8 cellular contexts compared by ENCODE assay signal in the genomic region with DNA sequence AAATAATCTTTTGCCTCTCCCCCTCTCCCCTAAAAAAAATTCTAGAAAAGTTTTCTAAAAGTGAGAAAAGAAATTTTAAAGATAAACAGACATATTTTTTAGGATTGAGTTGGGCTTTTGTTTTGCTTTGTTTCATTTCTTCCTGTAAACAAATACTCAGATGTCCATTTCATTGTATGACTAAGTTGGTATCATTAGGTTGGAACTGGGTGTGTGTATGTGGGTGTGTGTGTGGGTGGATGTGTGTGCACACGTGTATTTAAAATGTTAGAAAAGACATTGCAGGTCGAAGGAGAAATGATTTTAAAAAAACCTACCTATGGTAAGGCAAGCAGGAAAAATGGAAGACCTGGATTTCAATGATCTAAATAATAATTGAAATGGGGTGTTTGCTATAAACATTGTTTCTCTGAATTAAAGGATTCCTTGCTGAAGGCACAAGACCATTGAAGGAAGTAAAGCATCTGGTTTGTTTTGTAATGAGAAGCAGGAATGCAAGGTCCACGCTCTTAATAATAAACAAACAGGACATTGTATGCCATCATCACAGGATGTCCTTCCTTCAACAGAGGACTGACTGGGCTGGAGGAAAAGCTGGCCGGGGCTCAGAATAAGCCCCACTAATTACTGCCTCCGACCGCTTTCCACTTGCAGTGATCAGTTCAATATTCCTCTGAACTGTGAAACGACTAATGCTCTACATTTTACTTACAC. TPM values are rescaled to one million over a fixed set of nuclear protein-coding genes. Genes with fewer than 3 reads are reported as not detected.
A peak's percentile ranks its signal among the peaks of the same experiment; 100 is the strongest.
DNase-seq lines count a peak whose midpoint lies in the region; ATAC-seq and TF ChIP-seq lines count a peak whose summit lies in the region.

No MANE protein-coding gene starts in this region.

- H3K36me3 ChIP-seq in ACC112 (ENCODE audit: insufficient read depth, low read length) (no peaks in the 10 kb centered on the region), HCT116 (ENCODE audit: control insufficient read depth in 1 of 2, insufficient read depth in 2 of 2, low read length in 2 of 2) (no peaks in the 10 kb centered on the region), ascending aorta (no peaks in the 10 kb centered on the region)

- H3K4me1 ChIP-seq in ACC112 (ENCODE audit: control insufficient read depth, insufficient read depth, low read length, unreplicated experiment) (peaks cover 47% of the 10 kb centered on the region), HCT116 (ENCODE audit: control insufficient read depth in 1 of 2, insufficient read depth in 2 of 2, low read length in 2 of 2) (peaks cover 17 to 31% of the 10 kb centered on the region in 2 experiments), ascending aorta (peaks cover 3 to 6% of the 10 kb centered on the region in 2 donors)

- peak; percentile 8; the same call in 1 of the 2 replicates for ATAC-seq in HCT116
- peak; percentile 11 for ATAC-seq in left colon
- no peak for ATAC-seq in HG03342 (IDR thresholded peaks at IDR 0.05; ENCODE audit: unreplicated experiment)
- ATAC-seq in GM18907 (IDR thresholded peaks at IDR 0.05; ENCODE audit: unreplicated experiment), result no peak

- H3K9me2 ChIP-seq in HCT116 (ENCODE audit: insufficient read depth), result no peaks in the 10 kb centered on the region

- no TSS peak for BruUV-seq in HCT116 (replicated peaks; lab: Mats Ljungman, UMichigan)

- H3K79me2 ChIP-seq in ACC112 (ENCODE audit: control insufficient read depth, insufficient read depth, low read length, unreplicated experiment) (no peaks in the 10 kb centered on the region), HCT116 (ENCODE audit: insufficient read depth, low read length) (no peaks in the 10 kb centered on the region)

- TF ChIP-seq CTCF in HCT116 (IDR thresholded peaks at IDR 0.05 in 2 of 3, conservative IDR thresholded peaks at IDR 0.05 in 1 of 3; ENCODE audit: borderline replicate concordance in 1 of 3, insufficient read depth in 1 of 3, low read depth in 2 of 3, low read length in 2 of 3) (no peak), ascending aorta (IDR thresholded peaks at IDR 0.05) (no peak)

- no peaks in the 10 kb centered on the region for H3K27me3 ChIP-seq in ACC112 (ENCODE audit: insufficient read depth, low read length)
- H3K27me3 ChIP-seq in HCT116 (ENCODE audit: insufficient read depth, low read length), result no peaks in the 10 kb centered on the region
- H3K27me3 ChIP-seq in ascending aorta, result no peaks in the 10 kb centered on the region

- no peaks in the 10 kb centered on the region for H4K20me1 ChIP-seq in HCT116 (ENCODE audit: insufficient read depth)

- CTCF ChIA-PET in HCT116 (lab: Charles Lee), result interaction anchor here (1.0 to 2.4 kb wide), 6 partner anchors 10 to 654 kb away, joined by 3 to 8 read pairs (median 5); no protein-coding TSS in a partner anchor

- H2AFZ ChIP-seq in ACC112 (ENCODE audit: low read length, unreplicated experiment) (peak overlapping the region; percentile 33), HCT116 (ENCODE audit: low read depth, low read length, poor library complexity, severe bottlenecking) (peak overlapping the region; percentile 79)

- no peak for TF ChIP-seq RAD21 in HCT116 (IDR thresholded peaks at IDR 0.05; ENCODE audit: low read depth)

- H3K27ac ChIP-seq in ACC112 (ENCODE audit: low read depth, low read length) (peak overlapping the region; percentile 46), HCT116 (ENCODE audit: low read depth, low read length) (no peak overlapping the region), ascending aorta (no peak overlapping the region)

- peak overlapping the region; percentile 82 for H3K4me2 ChIP-seq in HCT116 (ENCODE audit: low read length)

- RAD21 ChIA-PET in HCT116 (lab: Charles Lee; ENCODE audit: low non-redundant PET in 1 of 2, low total read pairs in 2 of 2, uncharacterized antibody in 2 of 2, unreplicated experiment in 2 of 2), result interaction anchor here in 1 of 2 experiments (0.7 kb wide), 1 partner anchor 8 kb away, joined by 4 read pairs; no protein-coding TSS in a partner anchor

- no peak for TF ChIP-seq POLR2A in HCT116 (IDR thresholded peaks at IDR 0.05; ENCODE audit: borderline replicate concordance, extremely low read depth, insufficient read depth, insufficient read length)

- H3K4me3 ChIP-seq in ACC112 (ENCODE audit: low read depth, low read length) (peak overlapping the region; percentile 85), HCT116 (replicated peaks in 1 of 2; ENCODE audit: low read depth in 1 of 2, low read length in 2 of 2) (peak overlapping the region; percentile 47 to 57), ascending aorta (peak overlapping the region; percentile 53 to 64)

- DNase-seq in HCT116 (ENCODE audit: low read depth, low spot score), result no peak
- DNase-seq in ascending aorta (ENCODE audit: low spot score in 2 of 2), result no peak
- no peak for DNase-seq in left colon
- DNase-seq in NCI-H2227 treated with DMSO at 0.1 percent for 48 hours (lab: John Stamatoyannopoulos, UW), result no peak
- DNase-seq in DMS114 treated with DMSO at 0.1 percent for 48 hours (lab: John Stamatoyannopoulos, UW; ENCODE audit: unreplicated experiment), result no peak

- intact Hi-C loops in HCT116 (cut with micrococcal nuclease), result loop anchor here (1.0 to 5.0 kb wide), 4 partner anchors 93 to 654 kb away; no protein-coding TSS in a partner anchor
- intact Hi-C loops in ascending aorta (cut with DNase I), result loop anchor here (5.0 to 10.0 kb wide), 2 partner anchors 93 to 600 kb away; no protein-coding TSS in a partner anchor
- intact Hi-C loops in left colon (cut with DNase I, micrococcal nuclease), result loop anchor here in 1 of 2 donors (10.0 kb wide), 1 partner anchor 90 kb away; no protein-coding TSS in a partner anchor

- peak overlapping the region; percentile 50 for H3K9ac ChIP-seq in HCT116 (ENCODE audit: low read length)

- H3K9me3 ChIP-seq in HCT116 (ENCODE audit: control insufficient read depth in 1 of 2, insufficient read depth in 1 of 2, low read depth in 1 of 2, low read length in 2 of 2), result no peaks in the 10 kb centered on the region
- no peaks in the 10 kb centered on the region for H3K9me3 ChIP-seq in ascending aorta

- POLR2A ChIA-PET in HCT116 (lab: Charles Lee), result no interaction called here

TF ChIP-seq in HCT116, 20 proteins besides CTCF, POLR2A, EP300 and RAD21:
- TF ChIP-seq TCF7L2 (IDR thresholded peaks at IDR 0.05; ENCODE audit: borderline replicate concordance, extremely low read depth, insufficient read depth, insufficient read length) (no peak), EGR1 (IDR thresholded peaks at IDR 0.05; ENCODE audit: low read depth) (peak; percentile 82)

RNA-seq across cellular contexts. Expression of a gene that starts 1.0 kb away (rescaled TPM):
- 3.4 TPM for total RNA-seq in HCT116 (2021; ENCODE audit: unreplicated experiment)
- polyA plus RNA-seq in HCT116 (2012), result 1.3 and 2.6 TPM in 2 replicates
- total RNA-seq in ascending aorta, result 0.21 TPM
- 10 to 100 TPM; 16.6 to 25.9 TPM for total RNA-seq in left colon

Comparison
In these comparisons a context has a peak if more than half of its experiments do, and no peak if none do; other contexts are left out.
1. ATAC-seq: peak in HCT116 (single experiment) and left colon (single experiment); none in HG03342 (single experiment) and GM18907 (single experiment).
2. Peak in every context shown above with its lines, with median percentiles within 50 percentile points of each other: H3K4me3 ChIP-seq.